ENCODE assay signal across 7 cellular contexts in genomic region chr7:29635067-29636008, GRCh38.
DNase-seq lines count a peak whose midpoint lies in the region; ATAC-seq and TF ChIP-seq lines count a peak whose summit lies in the region.
"Not testable (repeated sequence)": the region's sequence is repeated elsewhere in the genome, so short reads cannot be mapped to it uniquely, and the experiment has no call there.

No MANE protein-coding gene starts in this region.

- peaks cover 0 to 11% (median 0%) of the 10 kb centered on the region in 9 donors for H3K36me3 ChIP-seq in heart right ventricle

- H3K4me3 ChIP-seq in Jurkat, Clone E6-1 (ENCODE audit: low read length); choroid plexus epithelial cell (ENCODE audit: low read depth, low read length); heart right ventricle: not testable (repeated sequence)

- WGBS in heart right ventricle, 2 donors = 17 to 27% methylated on average over 5 of the region's 5 CpGs

- not testable (repeated sequence) for H3K4me1 ChIP-seq in heart right ventricle

- H3K9me3 ChIP-seq in heart right ventricle = not testable (repeated sequence)

- peak; percentile 67 for TF ChIP-seq CTCF in choroid plexus epithelial cell (conservative IDR thresholded peaks at IDR 0.05; ENCODE audit: low read depth, low read length)
- peak in 8 of 9 donors; percentile 18 to 70 (median 55) for TF ChIP-seq CTCF in heart right ventricle (IDR thresholded peaks at IDR 0.05)
- TF ChIP-seq CTCF in neural crest cell (conservative IDR thresholded peaks at IDR 0.05) = peak; percentile 73

- H3K9me3 Mint-ChIP-seq in neural crest cell = not testable (repeated sequence)

- H3K27me3 Mint-ChIP-seq in neural crest cell (ENCODE audit: low read depth) = not testable (repeated sequence)

- not testable (repeated sequence) for H3K4me1 Mint-ChIP-seq in neural crest cell

- not testable (repeated sequence) for H3K4me3 Mint-ChIP-seq in neural crest cell

- intact Hi-C loops in heart right ventricle (cut with DNase I) = loop anchor here in 8 of 10 donors (5.0 to 10.0 kb wide), 5 partner anchors 109 to 439 kb away; no protein-coding TSS in a partner anchor

- H3K27ac Mint-ChIP-seq in neural crest cell (ENCODE audit: unreplicated experiment) = not testable (repeated sequence)

- H3K27ac ChIP-seq in heart right ventricle = not testable (repeated sequence)

- ATAC-seq in SK-N-SH treated with all-trans-retinoic acid at 6 μM for 48 hours (peak; percentile 94), heart right ventricle (peak in 5 of 8 donors; percentile 33 to 64 (median 58))

- DNase-seq in DMS79 treated with DMSO at 0.1 percent for 48 hours (lab: John Stamatoyannopoulos, UW) (peak; percentile 43), NCI-H2196 (lab: John Stamatoyannopoulos, UW; ENCODE audit: unreplicated experiment) (peak; percentile 20), choroid plexus epithelial cell (ENCODE audit: low read depth) (peak; percentile 74)
- peak; percentile 9 for DNase-seq in Jurkat, Clone E6-1 (ENCODE audit: low read depth, low spot score)
- not testable (repeated sequence) for DNase-seq in heart right ventricle; neural crest cell (ENCODE audit: low read depth, low spot score)

- H3K36me3 Mint-ChIP-seq in neural crest cell (ENCODE audit: low read depth) = not testable (repeated sequence)

- not testable (repeated sequence) for H3K27me3 ChIP-seq in heart right ventricle
